11 cellular contexts compared by ENCODE assay signal in the genomic region with DNA sequence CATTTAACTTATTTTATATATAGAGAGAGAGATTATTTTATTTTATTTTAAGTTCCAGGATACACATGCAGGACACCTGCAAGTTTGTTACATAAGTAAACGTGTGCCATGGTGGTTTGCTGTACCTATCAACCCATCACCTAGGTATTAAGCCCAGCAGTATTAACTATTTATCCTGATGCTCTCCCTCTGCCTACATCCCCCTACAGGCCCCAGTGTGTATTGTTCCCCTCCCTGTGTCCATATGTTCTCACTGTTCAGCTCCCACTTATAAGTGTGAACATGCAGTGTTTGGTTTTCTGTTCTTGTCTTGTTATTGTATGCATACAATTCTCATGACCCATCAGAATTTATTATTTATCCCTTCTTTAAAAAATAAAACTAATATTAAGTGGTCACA. TPM values are rescaled to one million over a fixed set of nuclear protein-coding genes. Genes with fewer than 3 reads are reported as not detected.
DNase-seq lines count a peak whose midpoint lies in the region; ATAC-seq and TF ChIP-seq lines count a peak whose summit lies in the region.
"Had no signal": no experiment of that assay in that cellular context is flagged by ENCODE, and none has a peak within 500 bp of the region (broad histone marks: within the 10 kb centered on the region; RNA-seq: fewer than 3 reads in every experiment).

No MANE protein-coding gene starts in this region.

- ATAC-seq in GM21786 (IDR thresholded peaks at IDR 0.05; ENCODE audit: unreplicated experiment) = peak; percentile 82
- peak; percentile 67 for ATAC-seq in HG03565 (IDR thresholded peaks at IDR 0.05; ENCODE audit: unreplicated experiment)
- no peak for ATAC-seq in HG03135 (IDR thresholded peaks at IDR 0.05; ENCODE audit: unreplicated experiment)
- ATAC-seq: CD8-positive, alpha-beta T cell; heart left ventricle; T-helper 17 cell had no signal

- no peaks in the 10 kb centered on the region for H3K36me3 Mint-ChIP-seq in glutamatergic neuron (ENCODE audit: unreplicated experiment)
- H3K36me3 Mint-ChIP-seq: CD8-positive, alpha-beta T cell had no signal

- no peak overlapping the region for H3K4me3 Mint-ChIP-seq in glutamatergic neuron (ENCODE audit: unreplicated experiment)
- H3K4me3 Mint-ChIP-seq: CD8-positive, alpha-beta T cell; T-helper 17 cell had no signal

- peak overlapping the region; percentile 48 for H3K27ac Mint-ChIP-seq in glutamatergic neuron (ENCODE audit: unreplicated experiment)
- H3K27ac Mint-ChIP-seq: CD8-positive, alpha-beta T cell; T-helper 17 cell had no signal

- DNase-seq in glutamatergic neuron = no peak
- no peak for DNase-seq in NCI-H526 treated with DMSO at 0.1 percent for 48 hours (lab: John Stamatoyannopoulos, UW)
- no peak for DNase-seq in NCI-H1048 (lab: John Stamatoyannopoulos, UW)
- DNase-seq in NCI-H446 (lab: John Stamatoyannopoulos, UW) = no peak
- DNase-seq: CD8-positive, alpha-beta T cell; heart left ventricle; T-helper 17 cell had no signal

- TF ChIP-seq CTCF in GM12873 (IDR thresholded peaks at IDR 0.05; ENCODE audit: insufficient read depth, low read depth, low read length, missing control alignments) (peak; percentile 37), glutamatergic neuron (IDR thresholded peaks at IDR 0.05; ENCODE audit: partially characterized antibody, unreplicated experiment) (peak; percentile 47)

- H3K4me1 Mint-ChIP-seq in glutamatergic neuron (ENCODE audit: low read depth, unreplicated experiment) = no peaks in the 10 kb centered on the region
- H3K4me1 Mint-ChIP-seq: T-helper 17 cell had no signal

- H3K9me3 Mint-ChIP-seq in glutamatergic neuron (ENCODE audit: unreplicated experiment) = peaks cover 2% of the 10 kb centered on the region
- H3K9me3 Mint-ChIP-seq: CD8-positive, alpha-beta T cell had no signal

- H3K27me3 Mint-ChIP-seq in glutamatergic neuron (ENCODE audit: unreplicated experiment) = peaks cover 1% of the 10 kb centered on the region
- H3K27me3 Mint-ChIP-seq: T-helper 17 cell had no signal

RNA-seq across cellular contexts. Expression of gene FKBP1C, which starts 34.6 kb away (rescaled TPM):
- not detected for total RNA-seq in glutamatergic neuron (ENCODE audit: unreplicated experiment)
- total RNA-seq: CD8-positive, alpha-beta T cell; T-helper 17 cell had no signal
